Comparison of ENCODE assay signal across 8 cellular contexts in the genomic region with DNA sequence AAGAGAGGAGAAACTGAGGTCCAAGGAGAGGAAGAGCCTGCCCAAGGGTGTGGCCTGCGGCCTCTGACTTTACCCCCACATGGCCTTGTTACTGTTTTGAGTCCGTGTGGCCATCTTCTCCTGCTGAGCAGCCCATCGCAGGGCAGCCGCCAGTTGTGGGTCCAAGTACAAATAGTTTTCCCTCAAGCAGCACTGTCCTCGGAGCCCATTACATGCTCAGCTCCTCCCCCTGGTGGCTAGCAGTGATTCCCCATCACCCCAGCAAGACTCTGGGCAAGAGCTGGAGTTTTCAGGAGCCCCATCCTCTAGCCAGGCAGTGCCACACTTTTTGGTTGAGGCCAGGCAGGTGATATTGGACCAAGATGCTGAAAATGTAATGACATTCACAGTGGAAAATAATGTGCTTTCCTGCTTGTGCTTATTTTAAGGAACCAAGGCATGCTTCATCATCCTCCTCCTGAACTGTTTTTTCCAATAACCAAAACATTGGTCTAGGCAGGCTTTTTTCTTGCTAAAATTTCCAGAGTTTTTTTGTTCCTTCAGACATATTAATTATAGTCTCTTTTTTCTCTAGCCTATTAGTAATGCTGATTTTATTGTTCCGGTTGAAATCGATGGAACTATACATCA. TPM values are rescaled to one million over a fixed set of nuclear protein-coding genes. Genes with fewer than 3 reads are reported as not detected.
DNase-seq lines count a peak whose midpoint lies in the region; ATAC-seq, FAIRE-seq and TF ChIP-seq lines count a peak whose summit lies in the region.

No MANE protein-coding gene starts in this region.

- no peak overlapping the region for H2AFZ ChIP-seq in SU-DHL-6 (ENCODE audit: low read depth, low read length, severe bottlenecking)

- H4K20me1 ChIP-seq in SU-DHL-6 (ENCODE audit: low read depth, low read length): no peaks in the 10 kb centered on the region

- peaks cover 18% of the 10 kb centered on the region for H3K4me1 ChIP-seq in adipocyte (ENCODE audit: control insufficient read depth, insufficient read depth, low read length)
- peaks cover 0 to 5% of the 10 kb centered on the region in 2 donors for H3K4me1 ChIP-seq in small intestine (ENCODE audit: control insufficient read depth in 2 of 2, insufficient read depth in 1 of 2, low read depth in 1 of 2, low read length in 1 of 2)

- no peaks in the 10 kb centered on the region for H3F3A ChIP-seq in SU-DHL-6 (ENCODE audit: insufficient read depth)

- no peak overlapping the region for H3K4me3 ChIP-seq in AG09309 (ENCODE audit: control insufficient read depth, low read depth, low read length)
- H3K4me3 ChIP-seq in SU-DHL-6 (ENCODE audit: insufficient read depth, low read length, poor library complexity, severe bottlenecking): no peak overlapping the region
- H3K4me3 ChIP-seq in adipocyte (ENCODE audit: low read length): no peak overlapping the region
- H3K4me3 ChIP-seq in small intestine (ENCODE audit: low read depth in 1 of 2, low read length in 2 of 2): no peak overlapping the region

- no peaks in the 10 kb centered on the region for H3K9me2 ChIP-seq in SU-DHL-6 (replicated peaks; ENCODE audit: insufficient read depth, low read length)

- WGBS in small intestine, 3 donors: 35 to 52% (median 40%) methylated on average over 7 of the region's 7 CpGs

- H3K27ac ChIP-seq in SU-DHL-6 (ENCODE audit: low read depth, low read length): no peak overlapping the region
- no peak overlapping the region for H3K27ac ChIP-seq in small intestine (ENCODE audit: low read depth in 1 of 2, low read length in 1 of 2)

- H3K36me3 ChIP-seq in SU-DHL-6 (ENCODE audit: low read length) (no peaks in the 10 kb centered on the region), adipocyte (ENCODE audit: control insufficient read depth, insufficient read depth, low read length, severe bottlenecking) (peaks cover 19% of the 10 kb centered on the region), small intestine (ENCODE audit: control insufficient read depth in 2 of 2, insufficient read depth in 2 of 2, low read length in 2 of 2) (no peaks in the 10 kb centered on the region)

- peak; percentile 78 for ATAC-seq in GM18867 (IDR thresholded peaks at IDR 0.05; ENCODE audit: unreplicated experiment)
- ATAC-seq in HG03520 (IDR thresholded peaks at IDR 0.05; ENCODE audit: unreplicated experiment): peak; percentile 70

- H3K9me3 ChIP-seq in SU-DHL-6 (ENCODE audit: insufficient read depth, low read length): no peaks in the 10 kb centered on the region
- no peaks in the 10 kb centered on the region for H3K9me3 ChIP-seq in adipocyte (ENCODE audit: control insufficient read depth, low read length)
- H3K9me3 ChIP-seq in small intestine (ENCODE audit: control insufficient read depth, low read depth): no peaks in the 10 kb centered on the region

- H3K27me3 ChIP-seq in SU-DHL-6 (ENCODE audit: low read length): no peaks in the 10 kb centered on the region
- no peaks in the 10 kb centered on the region for H3K27me3 ChIP-seq in adipocyte (replicated peaks; ENCODE audit: control insufficient read depth, insufficient read depth, low read length)
- no peaks in the 10 kb centered on the region for H3K27me3 ChIP-seq in small intestine (ENCODE audit: control insufficient read depth in 2 of 2, insufficient read depth in 2 of 2, low read length in 2 of 2)

- H3K4me2 ChIP-seq in SU-DHL-6 (ENCODE audit: low read depth, low read length, poor library complexity, severe bottlenecking): no peak overlapping the region

- DNase-seq in AG09309 (ENCODE audit: low read depth) (peak; percentile 21), adipocyte (ENCODE audit: low read depth) (peak; percentile 69), hepatic stellate cell (ENCODE audit: low spot score) (peak; percentile 79), small intestine (peak; percentile 76), NCI-H1694 (lab: John Stamatoyannopoulos, UW) (no peak)

- H3K79me2 ChIP-seq in SU-DHL-6 (ENCODE audit: insufficient read depth, low read length): no peaks in the 10 kb centered on the region

- H3K9ac ChIP-seq in SU-DHL-6 (ENCODE audit: low read length) (no peak overlapping the region), adipocyte (ENCODE audit: low read length) (no peak overlapping the region)

- TF ChIP-seq CTCF in AG09309 (IDR thresholded peaks at IDR 0.05; ENCODE audit: control insufficient read depth, insufficient read depth, low read depth, low read length, missing control alignments) (peak; percentile 95), SU-DHL-6 (IDR thresholded peaks at IDR 0.05; ENCODE audit: insufficient read depth, low read length, poor library complexity, severe bottlenecking) (peak; percentile 45)

- no peak for FAIRE-seq in small intestine (lab: Jason Lieb, UNC)

RNA-seq across cellular contexts. Expression of a gene that starts 23.2 kb away (rescaled TPM):
- polyA plus RNA-seq in small intestine: 100 to 1,000 TPM in 2 of 3 donors, 10 to 100 TPM in 1; 57.6 to 266 (median 191) TPM
